In the genomic region with DNA sequence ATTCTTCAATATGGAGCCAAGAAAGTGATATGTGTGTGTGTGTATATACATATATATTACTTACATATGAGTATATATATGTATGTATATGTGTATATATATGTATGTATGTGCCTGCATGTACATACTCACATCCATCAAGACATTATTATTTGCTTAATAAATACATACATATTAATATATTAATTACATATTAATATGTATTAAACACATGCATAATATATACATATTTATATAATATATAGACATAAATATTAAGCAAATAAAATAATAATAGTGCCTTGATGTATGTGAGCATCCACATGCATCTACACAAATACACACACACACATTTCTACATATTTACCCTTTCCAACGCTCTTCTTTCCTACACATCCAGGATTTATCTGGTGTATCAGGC, we compare ENCODE assay signal across 22 cellular contexts.
DNase-seq lines count a peak whose midpoint lies in the region; ATAC-seq and FAIRE-seq lines count a peak whose summit lies in the region.
"Had no signal": no experiment of that assay in that cellular context is flagged by ENCODE, and none has a peak within 500 bp of the region (broad histone marks: within the 10 kb centered on the region; RNA-seq: fewer than 3 reads in every experiment).

No MANE protein-coding gene starts in this region.

- CTCF ChIA-PET in activated naive CD4-positive, alpha-beta T cell treated with anti-CD3 and anti-CD28 coated beads for 36 hours (lab: Charles Lee): no interaction called here

- ATAC-seq in effector memory CD8-positive, alpha-beta T cell (replicated peaks): no peak

- peak; percentile 84 for FAIRE-seq in A204.1 (lab: Jason Lieb, UNC)
- FAIRE-seq in RCC 7860 (lab: Jason Lieb, UNC): peak; percentile 35
- FAIRE-seq: D721Med, GM12891, GM19239 had no signal

- DNase-seq in RCC 7860 (ENCODE audit: low spot score): no peak
- DNase-seq in effector memory CD8-positive, alpha-beta T cell: no peak
- DNase-seq in DMS53 treated with DMSO at 0.1 percent for 48 hours (lab: John Stamatoyannopoulos, UW; ENCODE audit: unreplicated experiment): no peak
- DNase-seq in activated naive CD4-positive, alpha-beta T cell treated with anti-CD3 and anti-CD28 coated beads for 36 hours: no peak
- DNase-seq in stimulated activated CD4-positive, alpha-beta T cell treated with anti-CD3 and anti-CD28 coated beads, Interleukin-12 subunit alpha, Interleukin-12 subunit beta, amount 100 ng/mL, for 4 hours: no peak
- DNase-seq: ACHN; BE2C; C1 segment of cervical spinal cord; Caco-2; Calu3; CD4-positive, alpha-beta memory T cell; CD4-positive, CD25-positive, alpha-beta regulatory T cell; CD8-positive, alpha-beta memory T cell; DMS79; DND-41; EL; GF-D8 had no signal

- H3K27ac Mint-ChIP-seq in effector memory CD8-positive, alpha-beta T cell: peak overlapping the region; percentile 11 to 23
- no peak overlapping the region for H3K27ac Mint-ChIP-seq in activated naive CD4-positive, alpha-beta T cell treated with anti-CD3 and anti-CD28 coated beads for 36 hours
- H3K27ac Mint-ChIP-seq: CD14-positive monocyte; CD4-positive, alpha-beta memory T cell; CD4-positive, CD25-positive, alpha-beta regulatory T cell had no signal

- H3K36me3 Mint-ChIP-seq in effector memory CD8-positive, alpha-beta T cell (ENCODE audit: insufficient read depth): peaks cover 4% of the 10 kb centered on the region
- no peaks in the 10 kb centered on the region for H3K36me3 Mint-ChIP-seq in activated naive CD4-positive, alpha-beta T cell treated with anti-CD3 and anti-CD28 coated beads for 36 hours (ENCODE audit: low read depth)
- H3K36me3 Mint-ChIP-seq: CD14-positive monocyte; CD4-positive, alpha-beta memory T cell; CD4-positive, CD25-positive, alpha-beta regulatory T cell; CD8-positive, alpha-beta memory T cell had no signal

- H3K4me1 Mint-ChIP-seq in effector memory CD8-positive, alpha-beta T cell (ENCODE audit: low read depth in 2 of 2): peaks cover 0 to 3% of the 10 kb centered on the region in 2 donors
- no peaks in the 10 kb centered on the region for H3K4me1 Mint-ChIP-seq in activated naive CD4-positive, alpha-beta T cell treated with anti-CD3 and anti-CD28 coated beads for 36 hours (ENCODE audit: low read depth)
- H3K4me1 Mint-ChIP-seq: CD14-positive monocyte; CD4-positive, alpha-beta memory T cell; CD4-positive, CD25-positive, alpha-beta regulatory T cell had no signal

- peaks cover 0 to 7% of the 10 kb centered on the region in 2 donors for H3K9me3 Mint-ChIP-seq in effector memory CD8-positive, alpha-beta T cell
- peaks cover 3% of the 10 kb centered on the region for H3K9me3 Mint-ChIP-seq in activated naive CD4-positive, alpha-beta T cell treated with anti-CD3 and anti-CD28 coated beads for 36 hours

- peaks cover 0 to 10% of the 10 kb centered on the region in 2 donors for H3K27me3 Mint-ChIP-seq in effector memory CD8-positive, alpha-beta T cell
- peaks cover 2% of the 10 kb centered on the region for H3K27me3 Mint-ChIP-seq in activated naive CD4-positive, alpha-beta T cell treated with anti-CD3 and anti-CD28 coated beads for 36 hours (ENCODE audit: low read depth)

- H3K4me3 Mint-ChIP-seq in effector memory CD8-positive, alpha-beta T cell: no peak overlapping the region
- H3K4me3 Mint-ChIP-seq in activated naive CD4-positive, alpha-beta T cell treated with anti-CD3 and anti-CD28 coated beads for 36 hours: no peak overlapping the region
- H3K4me3 Mint-ChIP-seq: CD14-positive monocyte; CD4-positive, alpha-beta memory T cell; CD4-positive, CD25-positive, alpha-beta regulatory T cell; CD8-positive, alpha-beta memory T cell had no signal

- intact Hi-C loops in activated naive CD4-positive, alpha-beta T cell treated with anti-CD3 and anti-CD28 coated beads for 36 hours (cut with micrococcal nuclease): no loop called here
